31 cellular contexts compared by ENCODE assay signal in genomic region chr5:1235838-1236237, GRCh38. TPM values are rescaled to one million over a fixed set of nuclear protein-coding genes. Genes with fewer than 3 reads are reported as not detected.
"Had no signal": no experiment of that assay in that cellular context is flagged by ENCODE, and none has a peak within 500 bp of the region (broad histone marks: within the 10 kb centered on the region; RNA-seq: fewer than 3 reads in every experiment).

No MANE protein-coding gene starts in this region.

- H3K27me3 ChIP-seq: testis, thyroid gland, tibial nerve, upper lobe of left lung, upper lobe of right lung, uterus, vagina had no signal

- H3K4me1 ChIP-seq: stomach, suprapubic skin, testis, thyroid gland, tibial artery, tibial nerve, upper lobe of left lung, upper lobe of right lung, uterus, vagina had no signal

- H3K27ac ChIP-seq: stomach, suprapubic skin, testis, thoracic aorta, thyroid gland, tibial artery, tibial nerve, transverse colon, upper lobe of left lung, upper lobe of right lung, uterus, vagina had no signal

- FAIRE-seq: urothelium cell line had no signal

- DNase-seq: stimulated activated CD4-positive, alpha-beta T cell treated with anti-CD3 and anti-CD28 coated beads, Interleukin-2, amount 100 ng/mL, for 48 hours; stimulated activated CD4-positive, alpha-beta T cell treated with anti-CD3 and anti-CD28 coated beads, Interleukin-4, amount 100 ng/mL, for 1 hour; stimulated activated CD4-positive, alpha-beta T cell treated with anti-CD3 and anti-CD28 coated beads, Interleukin-4, amount 100 ng/mL, for 24 hours; stimulated activated CD4-positive, alpha-beta T cell treated with anti-CD3 and anti-CD28 coated beads, Interleukin-4, amount 100 ng/mL, for 4 hours; stimulated activated CD8-positive, alpha-beta memory T cell treated with anti-CD3 and anti-CD28 coated beads, Interleukin-4, amount 100 ng/mL, for 48 hours; stimulated activated naive B cell treated with anti-CD40 and anti-IgM and Interleukin-4, amounts not matched to agents 10 μg/mL and 1 μg/mL and 100 μg/mL, for 72 hours; stimulated activated naive CD4-positive, alpha-beta T cell; stimulated activated naive CD4-positive, alpha-beta T cell treated with Interleukin-2 at 50 U/mL for 16 hours; stimulated activated naive CD8-positive, alpha-beta T cell treated with anti-CD3 and anti-CD28 coated beads, Interleukin-15, amount 100 ng/mL, for 72 hours; stimulated activated naive CD8-positive, alpha-beta T cell treated with anti-CD3 and anti-CD28 coated beads, Interleukin-15, Interleukin-2, amounts not matched to agents 100 U/mL and 50 U/mL, for 24 hours; stomach; substantia nigra; thyroid gland; tibial artery; transverse colon; trophoblast cell; upper lobe of right lung; uterus had no signal

- ATAC-seq: stimulated activated effector memory CD8-positive, alpha-beta T cell treated with anti-CD3 and anti-CD28 coated beads, Interleukin-12 subunit alpha, Interleukin-12 subunit beta, amount 100 ng/mL, for 72 hours; stimulated activated memory B cell treated with anti-CD40 and anti-IgM and Interleukin-4, amounts not matched to agents 10 μg/mL and 1 μg/mL and 100 μg/mL, for 72 hours; stimulated activated naive B cell treated with anti-CD40 and anti-IgM and Interleukin-4, amounts not matched to agents 10 μg/mL and 1 μg/mL and 100 μg/mL, for 72 hours; stimulated activated naive CD8-positive, alpha-beta T cell treated with anti-CD3 and anti-CD28 coated beads, Interleukin-15, amount 100 ng/mL, for 72 hours; stimulated activated naive CD8-positive, alpha-beta T cell treated with anti-CD3 and anti-CD28 coated beads, Interleukin-15, Interleukin-2, amounts not matched to agents 100 U/mL and 50 U/mL, for 24 hours; upper lobe of right lung had no signal

- H3K9me3 ChIP-seq: testis, thoracic aorta, thyroid gland, uterus, vagina had no signal

- H3K4me3 ChIP-seq: stomach, suprapubic skin, testis, thoracic aorta, thyroid gland, tibial artery, tibial nerve, transverse colon, upper lobe of left lung, upper lobe of right lung, uterus, vagina had no signal

- H3K36me3 ChIP-seq: stomach, suprapubic skin, thoracic aorta, thyroid gland, tibial artery, tibial nerve, transverse colon, upper lobe of left lung, upper lobe of right lung, uterus, vagina had no signal

RNA-seq across cellular contexts. Expression of gene SLC6A18, which starts 10.7 kb away (rescaled TPM):
- total RNA-seq: stomach, subcutaneous adipose tissue, suprapubic skin, temporal lobe, thoracic aorta, thyroid gland, tibial nerve, transverse colon, upper lobe of left lung, upper lobe of right lung, ureter, urinary bladder, uterus, vagina had no signal
- polyA plus RNA-seq: stomach, urinary bladder had no signal

RNA-seq across cellular contexts. Expression of gene SLC6A19, which starts 34.4 kb away (rescaled TPM):
- total RNA-seq: subcutaneous adipose tissue, thoracic aorta, thyroid gland, upper lobe of right lung, ureter, urinary bladder, vagina had no signal
- polyA plus RNA-seq: urinary bladder had no signal

RNA-seq across cellular contexts. Expression of gene TERT, which starts 59.0 kb away (rescaled TPM):
- total RNA-seq: subcutaneous adipose tissue, suprapubic skin, temporal lobe, thoracic aorta, thyroid gland, tibial nerve, transverse colon, upper lobe of right lung, ureter, urinary bladder, vagina had no signal
- polyA plus RNA-seq: urinary bladder had no signal
